8 cellular contexts compared by ENCODE assay signal in genomic region chr14:59187802-59188460, GRCh38. TPM values are rescaled to one million over a fixed set of nuclear protein-coding genes. Genes with fewer than 3 reads are reported as not detected.
DNase-seq lines count a peak whose midpoint lies in the region; ATAC-seq and TF ChIP-seq lines count a peak whose summit lies in the region.

No MANE protein-coding gene starts in this region.

- H3K27me3 ChIP-seq in CD8-positive, alpha-beta memory T cell (ENCODE audit: insufficient read depth, low read length, poor library complexity, severe bottlenecking) = no peaks in the 10 kb centered on the region
- H3K27me3 ChIP-seq in HL-60 (ENCODE audit: insufficient read depth, poor library complexity, severe bottlenecking) (no peaks in the 10 kb centered on the region), smooth muscle cell (ENCODE audit: low read depth) (no peaks in the 10 kb centered on the region)

- no peaks in the 10 kb centered on the region for H3K9me3 ChIP-seq in CD8-positive, alpha-beta memory T cell (ENCODE audit: low read length)
- H3K9me3 ChIP-seq in smooth muscle cell (replicated peaks; ENCODE audit: low read depth) = no peaks in the 10 kb centered on the region

- H3K27me3 Mint-ChIP-seq in CD8-positive, alpha-beta memory T cell = peaks cover 5 to 17% of the 10 kb centered on the region in 2 donors
- peaks cover 13% of the 10 kb centered on the region for H3K27me3 Mint-ChIP-seq in activated naive CD8-positive, alpha-beta T cell treated with anti-CD3 and anti-CD28 coated beads, Interleukin-2, amount 50 U/mL, for 24 hours

- peak overlapping the region; percentile 94 to 100 (median 98) for H3K4me3 Mint-ChIP-seq in CD8-positive, alpha-beta memory T cell
- H3K4me3 Mint-ChIP-seq in activated naive CD8-positive, alpha-beta T cell treated with anti-CD3 and anti-CD28 coated beads, Interleukin-2, amount 50 U/mL, for 24 hours = peak overlapping the region; percentile 87

- H3K79me2 ChIP-seq in smooth muscle cell (ENCODE audit: low read depth) = peaks cover 25% of the 10 kb centered on the region

- DNase-seq in CD8-positive, alpha-beta memory T cell = peak in 4 of 5 donors; percentile 30 to 71 (median 42)
- DNase-seq in HL-60 (ENCODE audit: low read depth in 1 of 2, low spot score in 1 of 2) (peak in 1 of 2 experiments; percentile 65), smooth muscle cell (lab: John Stamatoyannopoulos, UW; ENCODE audit: unreplicated experiment) (no peak), medulla oblongata (ENCODE audit: extremely low spot score) (no peak)
- DNase-seq in activated naive CD8-positive, alpha-beta T cell treated with anti-CD3 and anti-CD28 coated beads, Interleukin-2, amount 50 U/mL, for 24 hours = peak; percentile 31

- H2AFZ ChIP-seq in smooth muscle cell (ENCODE audit: low read depth) = peak overlapping the region; percentile 77

- peak; percentile 14 for ATAC-seq in GM21367 (IDR thresholded peaks at IDR 0.05; ENCODE audit: unreplicated experiment)
- peak; percentile 4 for ATAC-seq in activated naive CD8-positive, alpha-beta T cell treated with anti-CD3 and anti-CD28 coated beads, Interleukin-2, amount 50 U/mL, for 24 hours

- TF ChIP-seq CTCF in HL-60 (IDR thresholded peaks at IDR 0.05; ENCODE audit: insufficient read depth, low read length) (no peak), smooth muscle cell (IDR thresholded peaks at IDR 0.05; ENCODE audit: borderline replicate concordance, insufficient read depth, poor library complexity, severe bottlenecking) (no peak)

- peak overlapping the region; percentile 90 for H3K4me3 ChIP-seq in CD8-positive, alpha-beta memory T cell (ENCODE audit: low read length)
- H3K4me3 ChIP-seq in HL-60 (replicated peaks; ENCODE audit: insufficient read depth, low read length) (peak overlapping the region; percentile 95), iPS-11a (ENCODE audit: low read depth, low read length) (peak overlapping the region; percentile 63), smooth muscle cell (peak overlapping the region; percentile 92)

- H3F3A ChIP-seq in smooth muscle cell (ENCODE audit: low read depth) = no peaks in the 10 kb centered on the region

- peak overlapping the region; percentile 92 for H3K4me2 ChIP-seq in smooth muscle cell

- H3K4me1 Mint-ChIP-seq in CD8-positive, alpha-beta memory T cell = peaks cover 22 to 35% (median 30%) of the 10 kb centered on the region in 3 donors
- peaks cover 16% of the 10 kb centered on the region for H3K4me1 Mint-ChIP-seq in activated naive CD8-positive, alpha-beta T cell treated with anti-CD3 and anti-CD28 coated beads, Interleukin-2, amount 50 U/mL, for 24 hours

- TF ChIP-seq POLR2A in Raji (IDR thresholded peaks at IDR 0.05; ENCODE audit: insufficient read depth, low read depth, low read length) = peak; percentile 56; the same call in 1 of the 2 replicates

- POLR2A ChIA-PET in CD8-positive, alpha-beta memory T cell (lab: Charles Lee) = interaction anchor here (0.9 to 1.3 kb wide), 4 partner anchors 28 to 1061 kb away, joined by 3 to 9 read pairs (median 4); partner anchors contain the start of genes KIAA0586, PPM1A and TIMM9

- H3K9ac ChIP-seq in smooth muscle cell (ENCODE audit: low read depth) = peak overlapping the region; percentile 66

- H3K36me3 Mint-ChIP-seq in CD8-positive, alpha-beta memory T cell = peaks cover 0 to 15% (median 0%) of the 10 kb centered on the region in 3 donors
- H3K36me3 Mint-ChIP-seq in activated naive CD8-positive, alpha-beta T cell treated with anti-CD3 and anti-CD28 coated beads, Interleukin-2, amount 50 U/mL, for 24 hours (ENCODE audit: low read depth) = no peaks in the 10 kb centered on the region

- no peaks in the 10 kb centered on the region for H3K36me3 ChIP-seq in CD8-positive, alpha-beta memory T cell (ENCODE audit: insufficient read depth, low read length)
- no peaks in the 10 kb centered on the region for H3K36me3 ChIP-seq in smooth muscle cell (ENCODE audit: low read depth)

- H3K4me1 ChIP-seq in CD8-positive, alpha-beta memory T cell (ENCODE audit: insufficient read depth, low read length) = peaks cover 8% of the 10 kb centered on the region
- H3K4me1 ChIP-seq in smooth muscle cell (ENCODE audit: low read depth) = peaks cover 11% of the 10 kb centered on the region

- WGBS in smooth muscle cell (ENCODE audit: low lambda C conversion rate) = under 1% methylated on average over 41 of the region's 43 CpGs

- no peaks in the 10 kb centered on the region for H3K9me3 Mint-ChIP-seq in CD8-positive, alpha-beta memory T cell
- no peaks in the 10 kb centered on the region for H3K9me3 Mint-ChIP-seq in activated naive CD8-positive, alpha-beta T cell treated with anti-CD3 and anti-CD28 coated beads, Interleukin-2, amount 50 U/mL, for 24 hours

- CTCF ChIA-PET in CD8-positive, alpha-beta memory T cell (lab: Charles Lee) = interaction anchor here (1.0 to 2.5 kb wide), 3 partner anchors 15 to 389 kb away, joined by 3 to 6 read pairs (median 4); partner anchors contain the start of gene CCDC175

- H3K27ac Mint-ChIP-seq in CD8-positive, alpha-beta memory T cell = peak overlapping the region; percentile 82 to 100 (median 97)
- H3K27ac Mint-ChIP-seq in activated naive CD8-positive, alpha-beta T cell treated with anti-CD3 and anti-CD28 coated beads, Interleukin-2, amount 50 U/mL, for 24 hours = peak overlapping the region; percentile 46

- H3K27ac ChIP-seq in CD8-positive, alpha-beta memory T cell (ENCODE audit: low read depth, low read length) = peak overlapping the region; percentile 91
- H3K27ac ChIP-seq in HL-60 (replicated peaks) (peak overlapping the region; percentile 74), smooth muscle cell (ENCODE audit: low read depth) (peak overlapping the region; percentile 61)

- H4K20me1 ChIP-seq in smooth muscle cell (ENCODE audit: low read depth) = peaks cover 24% of the 10 kb centered on the region

RNA-seq across cellular contexts. Expression of gene DAAM1, which starts 0.5 kb away (rescaled TPM):
- 10 to 100 TPM; 12.3 to 14.4 TPM for total RNA-seq in CD8-positive, alpha-beta memory T cell
- 9.3 TPM for polyA plus RNA-seq in CD8-positive, alpha-beta memory T cell
- 38.6 and 46.4 TPM in 2 replicates for total RNA-seq in smooth muscle cell
- polyA plus RNA-seq in smooth muscle cell = 10.9 and 26.4 TPM in 2 replicates

Comparison
In these comparisons a context has a peak if more than half of its experiments do, and no peak if none do; other contexts are left out.
1. DNase-seq: peak in CD8-positive, alpha-beta memory T cell (4 of 5) and activated naive CD8-positive, alpha-beta T cell treated with anti-CD3 and anti-CD28 coated beads, Interleukin-2, amount 50 U/mL, for 24 hours (single experiment); none in smooth muscle cell (single experiment) and medulla oblongata (single experiment).
2. Peak in every context shown above with its lines, with median percentiles within 50 percentile points of each other: H3K27ac ChIP-seq and H3K4me3 ChIP-seq.